Comparison of ENCODE assay signal across 13 cellular contexts in the genomic region with DNA sequence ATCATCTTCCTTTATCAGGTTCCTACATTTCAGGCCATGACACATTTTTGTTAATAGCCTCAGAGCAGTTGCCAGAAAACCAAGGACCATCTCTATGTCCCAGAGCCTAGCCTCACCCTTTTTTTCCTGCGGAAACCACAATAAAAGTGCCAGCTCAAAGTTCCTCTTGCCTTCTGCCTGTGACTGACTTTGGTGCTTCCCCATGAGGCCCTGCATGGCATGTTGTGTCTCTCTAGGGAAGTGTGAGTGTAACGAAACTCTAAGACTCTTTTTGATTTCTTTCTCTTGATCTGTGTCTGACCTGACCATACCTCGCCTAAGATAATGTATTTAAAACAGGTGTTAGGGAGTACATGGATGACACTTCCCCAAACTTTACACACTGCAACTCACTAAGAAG.
DNase-seq lines count a peak whose midpoint lies in the region; ATAC-seq and TF ChIP-seq lines count a peak whose summit lies in the region.
"Had no signal": no experiment of that assay in that cellular context is flagged by ENCODE, and none has a peak within 500 bp of the region (broad histone marks: within the 10 kb centered on the region; RNA-seq: fewer than 3 reads in every experiment).

No MANE protein-coding gene starts in this region.

- no peak for TF ChIP-seq CTCF in CD14-positive monocyte (IDR thresholded peaks at IDR 0.05)
- no peak for TF ChIP-seq CTCF in brain microvascular endothelial cell (IDR thresholded peaks at IDR 0.05; ENCODE audit: low read depth, low read length, missing control alignments)
- TF ChIP-seq CTCF in activated CD8-positive, alpha-beta T cell treated with anti-CD3 and anti-CD28 coated beads for 36 hours (IDR thresholded peaks at IDR 0.05), result no peak
- no peak for TF ChIP-seq CTCF in BE2C (IDR thresholded peaks at IDR 0.05; ENCODE audit: low read depth, low read length)

- H3K27me3 ChIP-seq in brain microvascular endothelial cell (replicated peaks) (no peaks in the 10 kb centered on the region), BE2C (no peaks in the 10 kb centered on the region)
- H3K27me3 ChIP-seq: dorsolateral prefrontal cortex, neural progenitor cell had no signal

- peaks cover 0 to 3% (median 0%) of the 10 kb centered on the region in 7 donors for H3K9me3 Mint-ChIP-seq in CD14-positive monocyte
- H3K9me3 Mint-ChIP-seq in activated CD8-positive, alpha-beta T cell treated with anti-CD3 and anti-CD28 coated beads for 36 hours, result no peaks in the 10 kb centered on the region
- H3K9me3 Mint-ChIP-seq: neural progenitor cell had no signal

- no peaks in the 10 kb centered on the region for H3K4me1 ChIP-seq in BE2C

- H3K4me3 ChIP-seq in brain microvascular endothelial cell (ENCODE audit: low read depth, low read length), result no peak overlapping the region
- no peak overlapping the region for H3K4me3 ChIP-seq in BE2C (ENCODE audit: low read depth, low read length)
- H3K4me3 ChIP-seq: dorsolateral prefrontal cortex, neural progenitor cell had no signal

- in situ Hi-C loops in brain microvascular endothelial cell (cut with HindIII; ENCODE audit: low pct_ligation_motif_present, low sequenced_read_pairs), result no loop called here

- H3K27me3 Mint-ChIP-seq in CD14-positive monocyte (ENCODE audit: low read depth in 3 of 3), result no peaks in the 10 kb centered on the region
- no peaks in the 10 kb centered on the region for H3K27me3 Mint-ChIP-seq in activated CD8-positive, alpha-beta T cell treated with anti-CD3 and anti-CD28 coated beads for 36 hours

- H3K9me3 ChIP-seq in BE2C, result no peaks in the 10 kb centered on the region

- peak; percentile 78 for DNase-seq in CD14-positive monocyte (ENCODE audit: low spot score)
- DNase-seq in NOMO-1 (lab: John Stamatoyannopoulos, UW; ENCODE audit: unreplicated experiment in 2 of 2), result peak; percentile 89 to 93
- peak; percentile 1 for DNase-seq in left kidney (ENCODE audit: low read depth, low spot score)
- no peak for DNase-seq in brain microvascular endothelial cell
- no peak for DNase-seq in NCI-H1694 (lab: John Stamatoyannopoulos, UW)
- DNase-seq in activated CD8-positive, alpha-beta T cell treated with anti-CD3 and anti-CD28 coated beads for 36 hours, result no peak
- DNase-seq in BE2C, result no peak
- DNase-seq: activated CD8-positive, alpha-beta memory T cell treated with anti-CD3 and anti-CD28 coated beads for 24 hours; dorsolateral prefrontal cortex; NCI-H1417 had no signal

- intact Hi-C loops in CD14-positive monocyte (cut with micrococcal nuclease), result no loop called here
- intact Hi-C loops in activated CD8-positive, alpha-beta T cell treated with anti-CD3 and anti-CD28 coated beads for 36 hours (cut with micrococcal nuclease), result no loop called here

- peaks cover 35% of the 10 kb centered on the region for H3K4me1 Mint-ChIP-seq in CD14-positive monocyte
- no peaks in the 10 kb centered on the region for H3K4me1 Mint-ChIP-seq in activated CD8-positive, alpha-beta T cell treated with anti-CD3 and anti-CD28 coated beads for 36 hours (ENCODE audit: low read depth)
- H3K4me1 Mint-ChIP-seq: neural progenitor cell had no signal

- H3K27ac Mint-ChIP-seq in CD14-positive monocyte, result peak overlapping the region; percentile 26 to 90 (median 78)
- H3K27ac Mint-ChIP-seq in activated CD8-positive, alpha-beta T cell treated with anti-CD3 and anti-CD28 coated beads for 36 hours, result no peak overlapping the region
- H3K27ac Mint-ChIP-seq: neural progenitor cell had no signal

- peak; percentile 54 for ATAC-seq in GM19397 (IDR thresholded peaks at IDR 0.05; ENCODE audit: unreplicated experiment)
- no peak for ATAC-seq in activated CD8-positive, alpha-beta T cell treated with anti-CD3 and anti-CD28 coated beads for 36 hours

- H3K36me3 ChIP-seq in brain microvascular endothelial cell (replicated peaks) (no peaks in the 10 kb centered on the region), BE2C (no peaks in the 10 kb centered on the region)
- H3K36me3 ChIP-seq: neural progenitor cell had no signal

- H3K27ac ChIP-seq in brain microvascular endothelial cell, result no peak overlapping the region
- H3K27ac ChIP-seq: C4-2B, dorsolateral prefrontal cortex, neural progenitor cell had no signal

- POLR2A ChIA-PET in activated CD8-positive, alpha-beta T cell treated with anti-CD3 and anti-CD28 coated beads for 36 hours (lab: Charles Lee), result no interaction called here

- peak overlapping the region in 1 of 2 donors; percentile 68 for H3K4me3 Mint-ChIP-seq in CD14-positive monocyte
- H3K4me3 Mint-ChIP-seq in activated CD8-positive, alpha-beta T cell treated with anti-CD3 and anti-CD28 coated beads for 36 hours, result no peak overlapping the region
- H3K4me3 Mint-ChIP-seq: neural progenitor cell had no signal

- CTCF ChIA-PET in activated CD8-positive, alpha-beta T cell treated with anti-CD3 and anti-CD28 coated beads for 36 hours (lab: Charles Lee), result no interaction called here

- peaks cover 2 to 5% of the 10 kb centered on the region in 2 donors for H3K36me3 Mint-ChIP-seq in CD14-positive monocyte
- no peaks in the 10 kb centered on the region for H3K36me3 Mint-ChIP-seq in activated CD8-positive, alpha-beta T cell treated with anti-CD3 and anti-CD28 coated beads for 36 hours (ENCODE audit: low read depth)
- H3K36me3 Mint-ChIP-seq: neural progenitor cell had no signal

Comparison
In these comparisons a context has a peak if more than half of its experiments do, and no peak if none do; other contexts are left out.
1. DNase-seq: peak in CD14-positive monocyte (single experiment), NOMO-1 (2 of 2) and left kidney (single experiment); none in brain microvascular endothelial cell (single experiment), NCI-H1694 (single experiment), activated CD8-positive, alpha-beta T cell treated with anti-CD3 and anti-CD28 coated beads for 36 hours (single experiment) and BE2C (single experiment).